Comparison of ENCODE assay signal across 23 cellular contexts in the genomic region with DNA sequence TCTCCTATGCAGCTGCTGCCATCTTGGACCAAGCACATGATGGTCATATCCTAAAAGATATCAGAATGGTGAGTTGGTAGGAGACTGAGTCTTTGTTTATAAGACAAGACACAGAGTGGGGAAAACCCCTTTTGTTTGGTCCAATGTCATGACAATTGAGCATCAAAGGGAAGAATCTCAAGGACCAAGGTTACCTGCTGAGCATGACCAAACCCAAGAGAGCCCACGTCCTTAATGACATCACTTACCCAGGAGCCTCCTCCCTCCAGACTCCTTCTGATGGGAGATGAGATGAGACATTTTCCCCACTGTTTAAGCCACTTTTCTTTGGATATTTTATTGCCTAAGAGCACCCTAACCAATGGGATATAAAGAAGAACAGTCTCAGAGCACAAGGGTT.
DNase-seq lines count a peak whose midpoint lies in the region; ATAC-seq and TF ChIP-seq lines count a peak whose summit lies in the region.
"Had no signal": no experiment of that assay in that cellular context is flagged by ENCODE, and none has a peak within 500 bp of the region (broad histone marks: within the 10 kb centered on the region; RNA-seq: fewer than 3 reads in every experiment).

No MANE protein-coding gene starts in this region.

- H3K9me3 ChIP-seq in HUES48 (ENCODE audit: control insufficient read depth, insufficient read depth, low read length) (no peaks in the 10 kb centered on the region), endodermal cell (ENCODE audit: control insufficient read depth, low read length) (no peaks in the 10 kb centered on the region), psoas muscle (no peaks in the 10 kb centered on the region)
- H3K9me3 ChIP-seq: BE2C; BLaER1 treated with 17β-estradiol and CSF1 and Interleukin-3, amounts not matched to agents 10 nM and 100 nM had no signal

- H3K36me3 Mint-ChIP-seq in endodermal cell (ENCODE audit: low read depth) = no peaks in the 10 kb centered on the region
- H3K36me3 Mint-ChIP-seq: CD14-positive monocyte; CD8-positive, alpha-beta memory T cell had no signal

- H3K27ac ChIP-seq in HUES48 (ENCODE audit: low read depth, low read length) (peak overlapping the region; percentile 65), endodermal cell (ENCODE audit: low read depth, low read length) (no peak overlapping the region), psoas muscle (no peak overlapping the region)
- H3K27ac ChIP-seq: 22Rv1; BLaER1 treated with 17β-estradiol and CSF1 and Interleukin-3, amounts not matched to agents 10 nM and 100 nM had no signal

- H3K4me3 ChIP-seq in HUES48 (ENCODE audit: low read depth, low read length) = no peak overlapping the region
- no peak overlapping the region for H3K4me3 ChIP-seq in endodermal cell (ENCODE audit: low read length)
- H3K4me3 ChIP-seq in psoas muscle = no peak overlapping the region
- H3K4me3 ChIP-seq: BLaER1 treated with 17β-estradiol and CSF1 and Interleukin-3, amounts not matched to agents 10 nM and 100 nM; GM23338 had no signal

- H3K36me3 ChIP-seq in HUES48 (ENCODE audit: control insufficient read depth, insufficient read depth, low read length) (no peaks in the 10 kb centered on the region), endodermal cell (ENCODE audit: control insufficient read depth, insufficient read depth, low read length) (no peaks in the 10 kb centered on the region), psoas muscle (ENCODE audit: insufficient read depth in 1 of 2, low read depth in 1 of 2) (no peaks in the 10 kb centered on the region)
- H3K36me3 ChIP-seq: BE2C; BLaER1 treated with 17β-estradiol and CSF1 and Interleukin-3, amounts not matched to agents 10 nM and 100 nM had no signal

- no peaks in the 10 kb centered on the region for H3K27me3 ChIP-seq in HUES48 (ENCODE audit: control insufficient read depth, insufficient read depth, low read length)
- H3K27me3 ChIP-seq in endodermal cell (ENCODE audit: control insufficient read depth, insufficient read depth, low read length, poor library complexity, severe bottlenecking) = no peaks in the 10 kb centered on the region
- H3K27me3 ChIP-seq in psoas muscle (ENCODE audit: insufficient read depth in 3 of 3, low read length in 2 of 3) = peaks cover 0 to 11% (median 2%) of the 10 kb centered on the region in 3 donors
- H3K27me3 ChIP-seq: BE2C; BLaER1 treated with 17β-estradiol and CSF1 and Interleukin-3, amounts not matched to agents 10 nM and 100 nM had no signal

- intact Hi-C loops in psoas muscle (cut with DNase I) = no loop called here

- no peak overlapping the region for H3K4me3 Mint-ChIP-seq in endodermal cell
- H3K4me3 Mint-ChIP-seq: CD14-positive monocyte; CD4-positive, alpha-beta T cell; CD8-positive, alpha-beta memory T cell; GM23338; H9; HFFc6 had no signal

- DNase-seq in NCI-H345 (lab: John Stamatoyannopoulos, UW) (peak; percentile 46), NCI-H345 treated with DMSO at 0.1 percent for 48 hours (lab: John Stamatoyannopoulos, UW; ENCODE audit: unreplicated experiment) (no peak), endodermal cell (peak; percentile 56), iPS-NIHi7 (ENCODE audit: extremely low spot score) (no peak), MV-4-11 (lab: John Stamatoyannopoulos, UW) (no peak), psoas muscle (no peak)
- DNase-seq: ACHN; AML-193; BE2C; CD4-positive, alpha-beta T cell; CD8-positive, alpha-beta memory T cell; DMS 273 treated with DMSO at 0.1 percent for 48 hours; DMS79; EL; GF-D8; H9; HFFc6 had no signal

- H3K9ac ChIP-seq in HUES48 (ENCODE audit: low read depth, low read length) = no peak overlapping the region
- H3K9ac ChIP-seq in endodermal cell (ENCODE audit: extremely low read depth, low read length, poor library complexity, severe bottlenecking) = no peak overlapping the region
- H3K9ac ChIP-seq: BLaER1 treated with 17β-estradiol and CSF1 and Interleukin-3, amounts not matched to agents 10 nM and 100 nM had no signal

- no peak for ATAC-seq in psoas muscle
- ATAC-seq: GM23338, HCT116 had no signal

- H3K4me1 ChIP-seq in HUES48 (ENCODE audit: control insufficient read depth, insufficient read depth, low read length) (peaks cover 12% of the 10 kb centered on the region), endodermal cell (ENCODE audit: control insufficient read depth, insufficient read depth, low read length) (no peaks in the 10 kb centered on the region), psoas muscle (no peaks in the 10 kb centered on the region)
- H3K4me1 ChIP-seq: BE2C; BLaER1 treated with 17β-estradiol and CSF1 and Interleukin-3, amounts not matched to agents 10 nM and 100 nM had no signal

- WGBS in endodermal cell (ENCODE audit: insufficient coverage in 1 of 2, insufficient read length in 1 of 2), 2 experiments = 0% methylated on average over 1 of the region's 1 CpG; no CpG with 5 or more reads in 1 of the 2 experiments
- WGBS in psoas muscle, 3 donors = 0% methylated on average over 1 of the region's 1 CpG

- no peak for TF ChIP-seq CTCF in endodermal cell (conservative IDR thresholded peaks at IDR 0.05)
- TF ChIP-seq CTCF in psoas muscle (IDR thresholded peaks at IDR 0.05) = no peak

- peaks cover 30% of the 10 kb centered on the region for H3K4me1 Mint-ChIP-seq in endodermal cell
- H3K4me1 Mint-ChIP-seq: CD14-positive monocyte; CD8-positive, alpha-beta memory T cell had no signal

- peaks cover 8% of the 10 kb centered on the region for H3K9me3 Mint-ChIP-seq in endodermal cell
- H3K9me3 Mint-ChIP-seq: CD4-positive, alpha-beta T cell; CD8-positive, alpha-beta memory T cell; GM23338; H9 had no signal

- H3K27ac Mint-ChIP-seq in endodermal cell = peak overlapping the region; percentile 44
- H3K27ac Mint-ChIP-seq: CD14-positive monocyte; CD4-positive, alpha-beta T cell; CD8-positive, alpha-beta memory T cell; GM23338; H9; HFFc6 had no signal

- peaks cover 53% of the 10 kb centered on the region for H3K27me3 Mint-ChIP-seq in endodermal cell (ENCODE audit: insufficient read depth)

Comparison
In these comparisons a context has a peak if more than half of its experiments do, and no peak if none do; other contexts are left out.
1. DNase-seq: peak in NCI-H345 (single experiment) and endodermal cell (single experiment); none in NCI-H345 treated with DMSO at 0.1 percent for 48 hours (single experiment), iPS-NIHi7 (single experiment), MV-4-11 (single experiment) and psoas muscle (0 of 2).